Comparison of ENCODE assay signal across 9 cellular contexts in genomic region chr7:47474937-47475879, GRCh38.
DNase-seq lines count a peak whose midpoint lies in the region; ATAC-seq, FAIRE-seq and TF ChIP-seq lines count a peak whose summit lies in the region.
"Had no signal": no experiment of that assay in that cellular context is flagged by ENCODE, and none has a peak within 500 bp of the region (broad histone marks: within the 10 kb centered on the region; RNA-seq: fewer than 3 reads in every experiment).

No MANE protein-coding gene starts in this region.

- H3K4me3 ChIP-seq in AG09309 (ENCODE audit: control insufficient read depth, low read depth, low read length): no peak overlapping the region

- ATAC-seq in GM18508 (IDR thresholded peaks at IDR 0.05; ENCODE audit: insufficient read depth, unreplicated experiment): peak; percentile 89
- ATAC-seq in HG02763 (IDR thresholded peaks at IDR 0.05; ENCODE audit: unreplicated experiment): peak; percentile 84
- ATAC-seq: naive thymus-derived CD8-positive, alpha-beta T cell had no signal

- DNase-seq in AG09309 (ENCODE audit: low read depth) (peak; percentile 68), NCI-H146 (lab: John Stamatoyannopoulos, UW) (peak; percentile 93), amniotic epithelial cell (ENCODE audit: low read depth) (peak; percentile 97), NCI-H2081 (lab: John Stamatoyannopoulos, UW) (no peak)
- peak; percentile 6 to 16 for DNase-seq in stimulated activated CD8-positive, alpha-beta memory T cell treated with anti-CD3 and anti-CD28 coated beads, Interleukin-2, amount 100 ng/mL, for 48 hours (ENCODE audit: low read depth in 2 of 2)

- peak; percentile 5 for TF ChIP-seq CTCF in AG09309 (IDR thresholded peaks at IDR 0.05; ENCODE audit: control insufficient read depth, insufficient read depth, low read depth, low read length, missing control alignments)

- FAIRE-seq in islet of Langerhans (lab: Jason Lieb, UNC): peak; percentile 61

Comparison
In these comparisons a context has a peak if more than half of its experiments do, and no peak if none do; other contexts are left out.
1. DNase-seq: peak in AG09309 (single experiment), NCI-H146 (single experiment), amniotic epithelial cell (single experiment) and stimulated activated CD8-positive, alpha-beta memory T cell treated with anti-CD3 and anti-CD28 coated beads, Interleukin-2, amount 100 ng/mL, for 48 hours (2 of 2); none in NCI-H2081 (0 of 2).